In the genomic region with DNA sequence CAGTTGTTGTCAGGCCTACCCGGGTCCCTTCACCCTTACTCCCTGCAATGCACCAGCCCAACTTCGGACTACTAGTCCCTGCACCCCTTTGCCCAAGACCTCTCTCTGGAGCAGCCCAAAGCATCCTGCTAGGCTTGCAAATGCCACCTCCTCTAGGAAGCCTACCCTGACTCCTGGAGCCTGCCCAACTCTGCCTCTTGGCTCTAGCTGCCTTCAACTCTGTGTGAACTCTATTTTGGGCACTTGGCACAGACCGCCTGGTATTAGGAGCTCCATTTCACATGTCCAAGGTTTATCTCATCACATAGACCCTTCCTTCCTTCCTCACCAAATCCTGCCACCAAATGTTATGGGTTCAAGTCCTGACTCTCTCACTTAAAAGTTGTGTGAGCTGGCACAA, we compare ENCODE assay signal across 21 cellular contexts.
"Had no signal": no experiment of that assay in that cellular context is flagged by ENCODE, and none has a peak within 500 bp of the region (broad histone marks: within the 10 kb centered on the region; RNA-seq: fewer than 3 reads in every experiment).

No MANE protein-coding gene starts in this region.

- H3K27ac ChIP-seq: breast epithelium, colonic mucosa, epithelial cell of prostate, esophagus squamous epithelium, left lung, neutrophil, ovary, psoas muscle, tibial nerve had no signal

- H3K27me3 ChIP-seq: colonic mucosa, ovary, tibial nerve had no signal

- H3K4me1 ChIP-seq: breast epithelium, colonic mucosa, esophagus squamous epithelium, left lung, psoas muscle had no signal

- DNase-seq: activated CD4-positive, alpha-beta T cell treated with anti-CD3 and anti-CD28 coated beads for 36 hours; activated CD4-positive, CD25-positive, alpha-beta regulatory T cell; activated CD8-positive, alpha-beta memory T cell treated with anti-CD3 and anti-CD28 coated beads for 24 hours; activated gamma-delta T cell treated with Interleukin-2 at 50 U/mL for 16 hours; activated naive CD4-positive, alpha-beta T cell treated with anti-CD3 and anti-CD28 coated beads, Interleukin-2, amount 50 U/mL, for 16 hours; colonic mucosa; effector CD8-positive, alpha-beta T cell; esophagus squamous epithelium; foreskin melanocyte; left lung; mucosa of descending colon; ovary; psoas muscle; stimulated activated CD4-positive, alpha-beta T cell treated with anti-CD3 and anti-CD28 coated beads, Interleukin-15, amount 100 ng/mL, for 24 hours; stimulated activated CD4-positive, alpha-beta T cell treated with anti-CD3 and anti-CD28 coated beads, Interleukin-2, amount 100 ng/mL, for 24 hours; stimulated activated naive CD4-positive, alpha-beta T cell treated with Interleukin-2 at 50 U/mL for 16 hours had no signal

- ATAC-seq: activated CD4-positive, alpha-beta T cell treated with anti-CD3 and anti-CD28 coated beads for 36 hours; left lung; mucosa of descending colon; natural killer cell treated with Interleukin-12 subunit alpha and Interleukin-12 subunit beta and Interleukin-15 and Interleukin-18, amount 100 ng/mL, for 72 hours had no signal

- H3K4me3 Mint-ChIP-seq: activated CD4-positive, alpha-beta T cell treated with anti-CD3 and anti-CD28 coated beads for 36 hours; natural killer cell treated with Interleukin-12 subunit alpha and Interleukin-12 subunit beta and Interleukin-15 and Interleukin-18, amount 100 ng/mL, for 72 hours had no signal

- H3K27ac Mint-ChIP-seq: activated CD4-positive, alpha-beta T cell treated with anti-CD3 and anti-CD28 coated beads for 36 hours; natural killer cell treated with Interleukin-12 subunit alpha and Interleukin-12 subunit beta and Interleukin-15 and Interleukin-18, amount 100 ng/mL, for 72 hours had no signal

- H3K9me3 ChIP-seq: breast epithelium, colonic mucosa, esophagus squamous epithelium, left lung, mucosa of descending colon, neutrophil, ovary, psoas muscle, tibial nerve had no signal

- H3K27me3 Mint-ChIP-seq: activated CD4-positive, alpha-beta T cell treated with anti-CD3 and anti-CD28 coated beads for 36 hours had no signal

- H3K36me3 Mint-ChIP-seq: natural killer cell treated with Interleukin-12 subunit alpha and Interleukin-12 subunit beta and Interleukin-15 and Interleukin-18, amount 100 ng/mL, for 72 hours had no signal

- H3K36me3 ChIP-seq: breast epithelium, colonic mucosa, esophagus squamous epithelium, left lung, neutrophil, ovary, tibial nerve had no signal

- H3K9me3 Mint-ChIP-seq: natural killer cell treated with Interleukin-12 subunit alpha and Interleukin-12 subunit beta and Interleukin-15 and Interleukin-18, amount 100 ng/mL, for 72 hours had no signal

- H3K4me3 ChIP-seq: breast epithelium, colonic mucosa, esophagus squamous epithelium, left lung, mucosa of descending colon, ovary, psoas muscle, tibial nerve had no signal
